ENCODE assay signal across 8 cellular contexts in the genomic region with DNA sequence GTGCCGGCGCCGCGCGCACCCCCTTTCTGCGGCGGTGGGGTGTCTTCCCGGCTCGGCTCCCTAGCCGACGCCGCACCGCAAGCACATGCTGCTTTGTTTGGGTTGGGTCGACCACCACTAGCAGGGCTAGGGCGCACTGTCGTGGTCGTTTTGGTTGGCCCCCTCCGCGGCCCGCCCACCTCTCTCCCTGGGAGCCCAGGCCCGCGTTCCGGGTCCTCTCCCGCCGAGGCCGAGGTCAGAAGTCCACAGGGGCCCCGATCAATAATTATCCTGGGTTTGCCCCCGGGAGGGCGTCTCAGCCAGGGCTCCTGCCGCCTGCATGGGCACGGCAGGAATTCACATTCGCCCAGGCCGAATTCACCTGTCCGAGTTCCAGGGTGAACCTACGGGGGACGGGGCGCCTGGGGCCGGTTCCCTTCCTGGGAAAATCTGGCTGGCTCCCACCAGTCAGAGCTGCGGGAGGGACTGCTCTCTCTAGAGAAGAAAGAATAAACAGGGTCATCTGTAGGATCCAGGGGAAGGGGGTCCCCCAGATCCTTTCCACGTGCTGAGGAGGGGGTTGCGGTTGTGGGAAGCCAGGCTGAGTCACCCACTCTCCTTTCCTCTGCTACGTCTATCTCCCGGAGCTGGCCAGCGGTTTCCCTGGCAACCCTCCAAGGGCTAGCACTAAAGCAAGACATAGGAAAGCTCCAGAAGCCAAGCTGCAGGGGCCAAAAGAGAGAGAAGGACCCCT. TPM values are rescaled to one million over a fixed set of nuclear protein-coding genes. Genes with fewer than 3 reads are reported as not detected.
DNase-seq lines count a peak whose midpoint lies in the region; ATAC-seq and TF ChIP-seq lines count a peak whose summit lies in the region.

No MANE protein-coding gene starts in this region.

- peak overlapping the region; percentile 88 to 90 for H3K4me3 Mint-ChIP-seq in activated T-cell treated with anti-CD3 and anti-CD28 coated beads, Interleukin-2, amount 50 U/mL, for 72 hours
- H3K4me3 Mint-ChIP-seq in neural crest cell = peak overlapping the region; percentile 84

- peak overlapping the region; percentile 69 to 94 for H3K4me3 ChIP-seq in gastroesophageal sphincter

- H3K4me1 ChIP-seq in gastroesophageal sphincter = peaks cover 7 to 46% (median 12%) of the 10 kb centered on the region in 3 donors

- 0% methylated on average over 3 of the region's 44 CpGs; no CpG with 5 or more reads in 1 of the 2 donors for WGBS in gastroesophageal sphincter (ENCODE audit: low coverage in 1 of 2), 2 donors

- H3K4me1 Mint-ChIP-seq in activated T-cell treated with anti-CD3 and anti-CD28 coated beads, Interleukin-2, amount 50 U/mL, for 72 hours (ENCODE audit: low read depth) = peaks cover 52% of the 10 kb centered on the region
- peaks cover 45% of the 10 kb centered on the region for H3K4me1 Mint-ChIP-seq in neural crest cell

- no peak for TF ChIP-seq POLR2A in gastroesophageal sphincter (IDR thresholded peaks at IDR 0.05)

- DNase-seq in NCI-H146 (lab: John Stamatoyannopoulos, UW) (peak; percentile 69), neural crest cell (ENCODE audit: low read depth, low spot score) (peak; percentile 38), DMS114 treated with DMSO at 0.1 percent for 48 hours (lab: John Stamatoyannopoulos, UW; ENCODE audit: unreplicated experiment) (no peak)
- peak; percentile 32 to 37 for DNase-seq in activated T-cell treated with anti-CD3 and anti-CD28 coated beads, Interleukin-2, amount 50 U/mL, for 72 hours
- no peak for DNase-seq in central memory CD4-positive, alpha-beta T cell

- H3K36me3 Mint-ChIP-seq in activated T-cell treated with anti-CD3 and anti-CD28 coated beads, Interleukin-2, amount 50 U/mL, for 72 hours (ENCODE audit: insufficient read depth in 2 of 2) = peaks cover 11 to 13% of the 10 kb centered on the region in 2 donors
- no peaks in the 10 kb centered on the region for H3K36me3 Mint-ChIP-seq in neural crest cell (ENCODE audit: low read depth)

- peak overlapping the region; percentile 81 for H3K27ac ChIP-seq in C4-2B
- H3K27ac ChIP-seq in gastroesophageal sphincter = peak overlapping the region; percentile 83 to 96 (median 91)

- no peak for TF ChIP-seq EP300 in gastroesophageal sphincter (IDR thresholded peaks at IDR 0.05)

- H3K9me3 ChIP-seq in gastroesophageal sphincter = no peaks in the 10 kb centered on the region

- peak overlapping the region; percentile 90 for H3K27ac Mint-ChIP-seq in activated T-cell treated with anti-CD3 and anti-CD28 coated beads, Interleukin-2, amount 50 U/mL, for 72 hours
- H3K27ac Mint-ChIP-seq in neural crest cell (ENCODE audit: unreplicated experiment) = no peak overlapping the region

- H3K27me3 Mint-ChIP-seq in activated T-cell treated with anti-CD3 and anti-CD28 coated beads, Interleukin-2, amount 50 U/mL, for 72 hours (ENCODE audit: low read depth) = no peaks in the 10 kb centered on the region
- H3K27me3 Mint-ChIP-seq in neural crest cell (ENCODE audit: low read depth) = no peaks in the 10 kb centered on the region

- no peaks in the 10 kb centered on the region for H3K36me3 ChIP-seq in gastroesophageal sphincter

- TF ChIP-seq CTCF in C4-2B (conservative IDR thresholded peaks at IDR 0.05) = no peak
- peak in 1 of 4 experiments; percentile 2 for TF ChIP-seq CTCF in gastroesophageal sphincter (IDR thresholded peaks at IDR 0.05)
- TF ChIP-seq CTCF in neural crest cell (conservative IDR thresholded peaks at IDR 0.05) = no peak

- peak; percentile 6 for ATAC-seq in GM21576 (IDR thresholded peaks at IDR 0.05; ENCODE audit: unreplicated experiment)
- ATAC-seq in activated T-cell treated with anti-CD3 and anti-CD28 coated beads, Interleukin-2, amount 50 U/mL, for 72 hours (replicated peaks in 1 of 2) = peak; percentile 12 to 16
- ATAC-seq in gastroesophageal sphincter = peak; percentile 38

- no peaks in the 10 kb centered on the region for H3K27me3 ChIP-seq in gastroesophageal sphincter

- no peaks in the 10 kb centered on the region for H3K9me3 Mint-ChIP-seq in activated T-cell treated with anti-CD3 and anti-CD28 coated beads, Interleukin-2, amount 50 U/mL, for 72 hours
- no peaks in the 10 kb centered on the region for H3K9me3 Mint-ChIP-seq in neural crest cell

RNA-seq across cellular contexts. Expression of a gene that starts 0.6 kb away (rescaled TPM):
- 100 to 1,000 TPM; 252 to 269 TPM for total RNA-seq in activated T-cell treated with anti-CD3 and anti-CD28 coated beads, Interleukin-2, amount 50 U/mL, for 72 hours
- total RNA-seq in gastroesophageal sphincter (10 to 100 TPM; 73.3 to 98.3 (median 95.6) TPM), neural crest cell (48.3 and 49.2 TPM in 2 replicates)

RNA-seq across cellular contexts. Expression of a gene that starts 11.5 kb away (rescaled TPM):
- 100 to 1,000 TPM; 243 to 264 TPM for total RNA-seq in activated T-cell treated with anti-CD3 and anti-CD28 coated beads, Interleukin-2, amount 50 U/mL, for 72 hours
- 10 to 100 TPM; 61.8 to 80.8 (median 71.4) TPM for total RNA-seq in gastroesophageal sphincter
- 2.6 and 2.9 TPM in 2 replicates for total RNA-seq in neural crest cell

Comparison
In these comparisons a context has a peak if more than half of its experiments do, and no peak if none do; other contexts are left out.
1. DNase-seq: peak in NCI-H146 (single experiment), activated T-cell treated with anti-CD3 and anti-CD28 coated beads, Interleukin-2, amount 50 U/mL, for 72 hours (2 of 2) and neural crest cell (single experiment); none in central memory CD4-positive, alpha-beta T cell (single experiment) and DMS114 treated with DMSO at 0.1 percent for 48 hours (single experiment).
2. RNA of a gene that starts 11.5 kb away (total RNA-seq): 243 to 264 TPM in activated T-cell treated with anti-CD3 and anti-CD28 coated beads, Interleukin-2, amount 50 U/mL, for 72 hours and 61.8 to 80.8 TPM in gastroesophageal sphincter; 2.6 to 2.9 TPM in neural crest cell; every median in the first group is over 10 times any median in the second.
3. Peak in every context shown above with its lines, with median percentiles within 50 percentile points of each other: ATAC-seq.